Comparison of ENCODE assay signal across 1 cellular context in genomic region chr17:81573794-81574642, GRCh38.
TF ChIP-seq lines count a peak whose summit lies in the region.

No MANE protein-coding gene starts in this region.

TF ChIP-seq in HEK293, 187 proteins besides CTCF, POLR2A, EP300 and RAD21 (continued from another document and continues in another):
- TF ChIP-seq HIC1 (tag by site-specific recombination; IDR thresholded peaks at IDR 0.05) (no peak), ZNF560 (tag by site-specific recombination; IDR thresholded peaks at IDR 0.05; ENCODE audit: borderline replicate concordance) (no peak), ZNF266 (tag by site-specific recombination; IDR thresholded peaks at IDR 0.05; ENCODE audit: low read depth) (no peak), KLF7 (tag by site-specific recombination; IDR thresholded peaks at IDR 0.05; ENCODE audit: borderline replicate concordance) (no peak), ZFP69B (tag by site-specific recombination; IDR thresholded peaks at IDR 0.05) (no peak), TSHZ1 (tag by site-specific recombination; IDR thresholded peaks at IDR 0.05; ENCODE audit: borderline replicate concordance) (0 out of 2 replicates have a peak, but pooled peaks have one; percentile 49), BCL6B (tag by site-specific recombination; IDR thresholded peaks at IDR 0.05) (no peak), ZNF510 (tag by site-specific recombination; IDR thresholded peaks at IDR 0.05; ENCODE audit: insufficient replicate concordance) (no peak), HOXA7 (CRISPR knock-in tag; IDR thresholded peaks at IDR 0.05; ENCODE audit: borderline replicate concordance) (no peak), ZNF140 (tag by site-specific recombination; IDR thresholded peaks at IDR 0.05) (no peak), ZNF792 (tag by site-specific recombination; IDR thresholded peaks at IDR 0.05) (no peak), ZNF391 (tag by site-specific recombination; IDR thresholded peaks at IDR 0.05; ENCODE audit: borderline replicate concordance, low read depth) (no peak), ZFP3 (tag by site-specific recombination; IDR thresholded peaks at IDR 0.05; ENCODE audit: low read depth) (no peak), ZNF645 (tag by site-specific recombination; IDR thresholded peaks at IDR 0.05) (no peak), ZNF184 (tag by site-specific recombination; IDR thresholded peaks at IDR 0.05) (no peak), GLIS1 (tag by site-specific recombination; IDR thresholded peaks at IDR 0.05) (peak; percentile 48), ZNF423 (tag by site-specific recombination; IDR thresholded peaks at IDR 0.05) (no peak; the same call in 1 of the 2 replicates), ZNF514 (tag by site-specific recombination; IDR thresholded peaks at IDR 0.05) (no peak), ZNF133 (tag by site-specific recombination; IDR thresholded peaks at IDR 0.05) (no peak), ZXDB (tag by site-specific recombination; IDR thresholded peaks at IDR 0.05) (no peak), KLF9 (tag by site-specific recombination; IDR thresholded peaks at IDR 0.05; ENCODE audit: low read depth) (no peak), ZNF148 (tag by site-specific recombination; IDR thresholded peaks at IDR 0.05; ENCODE audit: borderline replicate concordance) (no peak), ZNF311 (tag by site-specific recombination; IDR thresholded peaks at IDR 0.05; ENCODE audit: borderline replicate concordance) (no peak), YY2 (tag by site-specific recombination; IDR thresholded peaks at IDR 0.05) (no peak), ZNF664 (tag by site-specific recombination; IDR thresholded peaks at IDR 0.05) (no peak), GFI1B (tag by site-specific recombination; IDR thresholded peaks at IDR 0.05) (no peak), ZNF488 (tag by site-specific recombination; IDR thresholded peaks at IDR 0.05) (no peak), ZNF354C (tag by site-specific recombination; IDR thresholded peaks at IDR 0.05; ENCODE audit: borderline replicate concordance, low read depth) (no peak), PRDM10 (tag by site-specific recombination; IDR thresholded peaks at IDR 0.05) (peak; percentile 46; the same call in 1 of the 2 replicates), IKZF3 (tag by site-specific recombination; IDR thresholded peaks at IDR 0.05) (peak; percentile 25; the same call in 1 of the 2 replicates), ZSCAN30 (tag by site-specific recombination; IDR thresholded peaks at IDR 0.05) (no peak), ZNF274 (IDR thresholded peaks at IDR 0.05; ENCODE audit: low read length) (no peak), ZNF274 (tag by site-specific recombination; IDR thresholded peaks at IDR 0.05; ENCODE audit: borderline replicate concordance) (no peak), FEZF1 (tag by site-specific recombination; IDR thresholded peaks at IDR 0.05) (peak; percentile 90), AEBP2 (tag by site-specific recombination; IDR thresholded peaks at IDR 0.05; ENCODE audit: borderline replicate concordance) (no peak), ZNF202 (tag by site-specific recombination; IDR thresholded peaks at IDR 0.05; ENCODE audit: borderline replicate concordance) (no peak), ZNF121 (tag by site-specific recombination; IDR thresholded peaks at IDR 0.05) (no peak), ZNF175 (tag by site-specific recombination; IDR thresholded peaks at IDR 0.05) (no peak), HOXC10 (CRISPR knock-in tag; IDR thresholded peaks at IDR 0.05) (no peak), ZNF341 (tag by site-specific recombination; IDR thresholded peaks at IDR 0.05; ENCODE audit: low read depth) (no peak), ZNF398 (tag by site-specific recombination; IDR thresholded peaks at IDR 0.05) (no peak)
